22 cellular contexts compared by ENCODE assay signal in the genomic region with DNA sequence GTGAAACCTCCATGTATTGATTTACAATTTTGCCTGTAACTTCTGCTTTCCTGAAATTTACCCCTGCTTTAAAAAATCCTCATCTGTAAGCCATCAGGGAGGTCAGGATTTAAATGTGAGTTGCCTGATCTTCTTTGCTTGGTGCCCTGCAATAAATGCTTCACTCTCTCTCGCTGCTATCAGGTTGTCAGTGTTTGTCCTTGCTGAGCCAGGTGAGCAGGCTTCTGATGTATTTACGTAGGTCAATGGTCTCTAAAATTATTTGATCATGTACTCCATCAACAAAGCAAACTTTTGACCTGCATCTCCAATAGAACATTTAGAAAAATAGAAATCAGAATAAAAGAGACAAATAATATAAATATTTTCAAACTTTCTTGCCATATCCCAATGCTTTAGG.
DNase-seq lines count a peak whose midpoint lies in the region; ATAC-seq, FAIRE-seq and TF ChIP-seq lines count a peak whose summit lies in the region.
"Had no signal": no experiment of that assay in that cellular context is flagged by ENCODE, and none has a peak within 500 bp of the region (broad histone marks: within the 10 kb centered on the region; RNA-seq: fewer than 3 reads in every experiment).

No MANE protein-coding gene starts in this region.

- H3K9me3 ChIP-seq in Caco-2 = no peaks in the 10 kb centered on the region
- H3K9me3 ChIP-seq in kidney (ENCODE audit: control insufficient read depth in 1 of 2, low read length in 2 of 2) = no peaks in the 10 kb centered on the region

- CTCF ChIA-PET in Caco-2 (lab: Charles Lee) = no interaction called here

- DNase-seq in Caco-2 (peak in 1 of 2 experiments; percentile 4), left lobe of liver (ENCODE audit: low spot score) (no peak), progenitor cell of endocrine pancreas (ENCODE audit: low spot score, unreplicated experiment) (no peak), KBM-7 (no peak), kidney (no peak)
- no peak for DNase-seq in activated naive CD4-positive, alpha-beta T cell treated with Interleukin-2 at 50 U/mL for 16 hours
- DNase-seq: 8988T; CD8-positive, alpha-beta T cell; DMS 273 treated with DMSO at 0.1 percent for 48 hours; DMS53; DND-41; EL; GM23248; H7; HFFc6 had no signal

- no peaks in the 10 kb centered on the region for H3K27me3 ChIP-seq in Caco-2 (replicated peaks; ENCODE audit: control insufficient read depth, insufficient read depth, low read length)
- H3K27me3 ChIP-seq: BLaER1 treated with 17β-estradiol and CSF1 and Interleukin-3, amounts not matched to agents 10 nM and 100 nM had no signal

- POLR2A ChIA-PET in Caco-2 (lab: Charles Lee) = no interaction called here

- in situ Hi-C loops in KBM-7 (cut with MboI; ENCODE audit: low pct_unique_long_range_greater_than_20kb, low sequenced_read_pairs) = no loop called here

- H3K9me3 Mint-ChIP-seq in Caco-2 (ENCODE audit: unreplicated experiment) (peaks cover 8% of the 10 kb centered on the region), progenitor cell of endocrine pancreas (ENCODE audit: low read depth) (peaks cover 16% of the 10 kb centered on the region)

- peak overlapping the region; percentile 35 for H3K27ac ChIP-seq in VCaP
- no peak overlapping the region for H3K27ac ChIP-seq in kidney (ENCODE audit: low read depth in 2 of 2, low read length in 2 of 2)
- H3K27ac ChIP-seq: BLaER1 treated with 17β-estradiol and CSF1 and Interleukin-3, amounts not matched to agents 10 nM and 100 nM; GM23248 had no signal

- H3K9ac ChIP-seq in kidney (ENCODE audit: low read length in 2 of 2) = no peak overlapping the region
- H3K9ac ChIP-seq: BLaER1 treated with 17β-estradiol and CSF1 and Interleukin-3, amounts not matched to agents 10 nM and 100 nM; GM23248 had no signal

- H3K4me1 ChIP-seq in Caco-2 (peaks cover 21% of the 10 kb centered on the region), kidney (ENCODE audit: control insufficient read depth in 1 of 2, insufficient read depth in 1 of 2, low read depth in 1 of 2, low read length in 2 of 2) (no peaks in the 10 kb centered on the region)

- peak; percentile 62 for ATAC-seq in left lobe of liver
- ATAC-seq: CD8-positive, alpha-beta T cell; HCT116 had no signal

- intact Hi-C loops in Caco-2 (cut with micrococcal nuclease; ENCODE audit: unreplicated experiment) = loop anchor here (2.0 kb wide), 1 partner anchor 43 kb away; no protein-coding TSS in a partner anchor
- intact Hi-C loops in kidney (cut with DNase I) = no loop called here

- H3K27ac Mint-ChIP-seq in Caco-2 (ENCODE audit: unreplicated experiment) (peak overlapping the region; percentile 82), progenitor cell of endocrine pancreas (peak overlapping the region; percentile 96)
- H3K27ac Mint-ChIP-seq: B cell; CD8-positive, alpha-beta T cell; HFFc6 had no signal

- FAIRE-seq in kidney (lab: Jason Lieb, UNC) = no peak
- FAIRE-seq: G401.6, GM12891, GM19239 had no signal

- H3K27me3 Mint-ChIP-seq in Caco-2 (ENCODE audit: insufficient read depth, unreplicated experiment) (no peaks in the 10 kb centered on the region), progenitor cell of endocrine pancreas (no peaks in the 10 kb centered on the region)
- H3K27me3 Mint-ChIP-seq: B cell had no signal

- H3K4me3 ChIP-seq in Caco-2 (ENCODE audit: low read depth, low read length) (no peak overlapping the region), kidney (ENCODE audit: low read length in 2 of 2) (no peak overlapping the region)
- H3K4me3 ChIP-seq: BLaER1 treated with 17β-estradiol and CSF1 and Interleukin-3, amounts not matched to agents 10 nM and 100 nM; GM23248 had no signal

- no peaks in the 10 kb centered on the region for H3K36me3 ChIP-seq in Caco-2 (ENCODE audit: control insufficient read depth, insufficient read depth, low read length)
- no peaks in the 10 kb centered on the region for H3K36me3 ChIP-seq in kidney (ENCODE audit: control insufficient read depth in 1 of 2, insufficient read depth in 2 of 2, low read length in 2 of 2)

- no peak for TF ChIP-seq CTCF in Caco-2 (IDR thresholded peaks at IDR 0.05; ENCODE audit: insufficient read depth in 1 of 2, low read depth in 1 of 2, low read length in 1 of 2, severe bottlenecking in 1 of 2, unreplicated experiment in 1 of 2)
- no peak for TF ChIP-seq CTCF in VCaP (conservative IDR thresholded peaks at IDR 0.05)
- no peak for TF ChIP-seq CTCF in progenitor cell of endocrine pancreas (IDR thresholded peaks at IDR 0.05; ENCODE audit: unreplicated experiment)
- TF ChIP-seq CTCF in kidney (IDR thresholded peaks at IDR 0.05; ENCODE audit: borderline replicate concordance, extremely low read depth, insufficient read depth) = no peak

- H3K4me3 Mint-ChIP-seq in Caco-2 (ENCODE audit: unreplicated experiment) (peak overlapping the region; percentile 62), progenitor cell of endocrine pancreas (ENCODE audit: low read depth) (peak overlapping the region; percentile 7)
- H3K4me3 Mint-ChIP-seq: B cell; CD8-positive, alpha-beta T cell; HFFc6 had no signal

- H3K4me1 Mint-ChIP-seq in Caco-2 (ENCODE audit: low read depth, unreplicated experiment) (peaks cover 5% of the 10 kb centered on the region), progenitor cell of endocrine pancreas (ENCODE audit: low read depth) (peaks cover 12% of the 10 kb centered on the region)

- no TSS peak for BruUV-seq in Caco-2 (replicated peaks; lab: Mats Ljungman, UMichigan)

- H3K36me3 Mint-ChIP-seq in Caco-2 (ENCODE audit: insufficient read depth, unreplicated experiment) (peaks cover 11% of the 10 kb centered on the region), progenitor cell of endocrine pancreas (ENCODE audit: insufficient read depth) (peaks cover 12% of the 10 kb centered on the region)
